Comparison of ENCODE assay signal across 1 cellular context in the genomic region with DNA sequence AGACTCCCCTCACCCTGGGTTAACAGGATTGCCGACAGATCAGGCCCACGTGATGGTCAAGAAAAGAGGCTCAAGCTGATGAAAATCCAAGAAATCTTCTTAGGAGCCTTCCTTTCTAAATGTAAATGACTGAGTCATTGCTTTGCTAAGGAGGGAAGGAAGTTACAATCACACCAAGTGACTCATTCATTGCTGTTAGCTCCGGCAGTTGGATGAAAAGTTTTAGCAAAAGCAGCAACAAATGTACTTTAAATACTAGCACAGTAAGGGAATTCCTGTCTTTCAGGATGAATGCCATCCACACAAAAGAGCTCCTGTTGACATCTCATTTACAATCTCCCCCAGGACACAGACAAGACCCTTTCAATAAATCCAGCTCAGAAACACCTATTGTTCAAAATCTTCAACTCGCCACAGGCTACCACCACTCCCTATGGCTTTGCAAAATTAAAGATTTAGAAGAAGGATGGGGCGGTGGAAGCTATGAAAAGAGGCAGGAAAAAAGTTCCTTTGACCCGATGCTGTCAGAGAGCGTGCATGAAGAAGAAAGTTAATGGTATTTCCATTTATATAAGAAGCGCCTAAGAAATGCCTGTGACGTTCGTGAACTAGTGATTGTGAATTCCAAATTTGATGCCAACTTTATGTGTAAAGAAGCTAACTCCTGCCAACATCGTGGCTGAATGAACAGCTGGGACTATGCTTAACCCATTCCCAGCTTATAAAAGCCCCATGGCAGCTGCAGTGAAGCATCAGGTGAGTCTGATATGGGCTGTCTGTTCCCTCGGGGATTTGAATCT.
A peak's percentile ranks its signal among the peaks of the same experiment; 100 is the strongest.
TF ChIP-seq lines count a peak whose summit lies in the region.

No MANE protein-coding gene starts in this region.

TF ChIP-seq in HepG2, 621 proteins besides CTCF, POLR2A, EP300 and RAD21 (continued from another document):
- TF ChIP-seq, protein P1, sequence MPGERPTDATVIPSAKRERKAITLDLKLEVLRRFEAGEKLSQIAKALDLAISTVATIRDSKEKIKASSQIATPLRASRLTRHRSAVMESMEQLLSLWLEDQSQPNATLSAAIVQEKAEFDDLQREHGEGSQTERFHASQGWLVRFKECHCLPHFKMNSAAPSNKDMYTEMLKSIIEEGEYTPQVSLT (CRISPR knock-in tag; IDR thresholded peaks at IDR 0.05; ENCODE audit: borderline replicate concordance, low read depth): no peak
- TF ChIP-seq ZNF547 (CRISPR knock-in tag; IDR thresholded peaks at IDR 0.05) (no peak), NR2F1 (CRISPR knock-in tag; IDR thresholded peaks at IDR 0.05) (no peak), SRY (CRISPR knock-in tag; IDR thresholded peaks at IDR 0.05) (no peak), IRX3 (CRISPR knock-in tag; IDR thresholded peaks at IDR 0.05; ENCODE audit: borderline replicate concordance, low read depth) (no peak), POLR2G (IDR thresholded peaks at IDR 0.05; ENCODE audit: low read depth, low read length) (peak; percentile 77), ZNF639 (CRISPR knock-in tag; conservative IDR thresholded peaks at IDR 0.05) (no peak), MLLT10 (CRISPR knock-in tag; IDR thresholded peaks at IDR 0.05) (no peak), ARHGAP35 (CRISPR knock-in tag; IDR thresholded peaks at IDR 0.05; ENCODE audit: borderline replicate concordance) (no peak), SIX4 (CRISPR knock-in tag; IDR thresholded peaks at IDR 0.05) (no peak), MEIS2 (CRISPR knock-in tag; IDR thresholded peaks at IDR 0.05) (no peak), ZNF691 (CRISPR knock-in tag; IDR thresholded peaks at IDR 0.05; ENCODE audit: borderline replicate concordance, low read depth) (no peak), MED8 (CRISPR knock-in tag; IDR thresholded peaks at IDR 0.05; ENCODE audit: insufficient replicate concordance) (no peak), SOX13 (IDR thresholded peaks at IDR 0.05) (no peak), SOX13 (CRISPR knock-in tag; conservative IDR thresholded peaks at IDR 0.05 in 1 of 2, IDR thresholded peaks at IDR 0.05 in 1 of 2) (peak in 1 of 2 experiments; percentile 43; a peak in 1 of 4 replicates), SIN3A (IDR thresholded peaks at IDR 0.05; ENCODE audit: borderline replicate concordance, low read depth, low read length) (no peak), MTA3 (CRISPR knock-in tag; IDR thresholded peaks at IDR 0.05) (no peak), ZFP1 (CRISPR knock-in tag; IDR thresholded peaks at IDR 0.05) (no peak), ZFX (CRISPR knock-in tag; IDR thresholded peaks at IDR 0.05; ENCODE audit: low read depth) (no peak), SETDB1 (CRISPR knock-in tag; IDR thresholded peaks at IDR 0.05; ENCODE audit: borderline replicate concordance) (no peak), ZFAT (CRISPR knock-in tag; conservative IDR thresholded peaks at IDR 0.05) (no peak), AGO2 (optimal IDR thresholded peaks at IDR 0.05; ENCODE audit: low read depth, low read length) (peak; percentile 36), MED1 (CRISPR knock-in tag; IDR thresholded peaks at IDR 0.05) (peak; percentile 75), MAFK (conservative IDR thresholded peaks at IDR 0.05 in 1 of 2, IDR thresholded peaks at IDR 0.05 in 1 of 2; ENCODE audit: low read length in 2 of 2) (peak in 1 of 2 experiments; percentile 10; a peak in 2 of 4 replicates), JARID2 (CRISPR knock-in tag; IDR thresholded peaks at IDR 0.05; ENCODE audit: insufficient replicate concordance) (no peak)
- TF ChIP-seq, protein P2, sequence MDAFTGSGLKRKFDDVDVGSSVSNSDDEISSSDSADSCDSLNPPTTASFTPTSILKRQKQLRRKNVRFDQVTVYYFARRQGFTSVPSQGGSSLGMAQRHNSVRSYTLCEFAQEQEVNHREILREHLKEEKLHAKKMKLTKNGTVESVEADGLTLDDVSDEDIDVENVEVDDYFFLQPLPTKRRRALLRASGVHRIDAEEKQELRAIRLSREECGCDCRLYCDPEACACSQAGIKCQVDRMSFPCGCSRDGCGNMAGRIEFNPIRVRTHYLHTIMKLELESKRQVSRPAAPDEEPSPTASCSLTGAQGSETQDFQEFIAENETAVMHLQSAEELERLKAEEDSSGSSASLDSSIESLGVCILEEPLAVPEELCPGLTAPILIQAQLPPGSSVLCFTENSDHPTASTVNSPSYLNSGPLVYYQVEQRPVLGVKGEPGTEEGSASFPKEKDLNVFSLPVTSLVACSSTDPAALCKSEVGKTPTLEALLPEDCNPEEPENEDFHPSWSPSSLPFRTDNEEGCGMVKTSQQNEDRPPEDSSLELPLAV (CRISPR knock-in tag; conservative IDR thresholded peaks at IDR 0.05; ENCODE audit: low read depth): no peak
- TF ChIP-seq, protein P3, sequence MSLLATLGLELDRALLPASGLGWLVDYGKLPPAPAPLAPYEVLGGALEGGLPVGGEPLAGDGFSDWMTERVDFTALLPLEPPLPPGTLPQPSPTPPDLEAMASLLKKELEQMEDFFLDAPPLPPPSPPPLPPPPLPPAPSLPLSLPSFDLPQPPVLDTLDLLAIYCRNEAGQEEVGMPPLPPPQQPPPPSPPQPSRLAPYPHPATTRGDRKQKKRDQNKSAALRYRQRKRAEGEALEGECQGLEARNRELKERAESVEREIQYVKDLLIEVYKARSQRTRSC (CRISPR knock-in tag; IDR thresholded peaks at IDR 0.05; ENCODE audit: low read depth): no peak
- TF ChIP-seq, protein P4, sequence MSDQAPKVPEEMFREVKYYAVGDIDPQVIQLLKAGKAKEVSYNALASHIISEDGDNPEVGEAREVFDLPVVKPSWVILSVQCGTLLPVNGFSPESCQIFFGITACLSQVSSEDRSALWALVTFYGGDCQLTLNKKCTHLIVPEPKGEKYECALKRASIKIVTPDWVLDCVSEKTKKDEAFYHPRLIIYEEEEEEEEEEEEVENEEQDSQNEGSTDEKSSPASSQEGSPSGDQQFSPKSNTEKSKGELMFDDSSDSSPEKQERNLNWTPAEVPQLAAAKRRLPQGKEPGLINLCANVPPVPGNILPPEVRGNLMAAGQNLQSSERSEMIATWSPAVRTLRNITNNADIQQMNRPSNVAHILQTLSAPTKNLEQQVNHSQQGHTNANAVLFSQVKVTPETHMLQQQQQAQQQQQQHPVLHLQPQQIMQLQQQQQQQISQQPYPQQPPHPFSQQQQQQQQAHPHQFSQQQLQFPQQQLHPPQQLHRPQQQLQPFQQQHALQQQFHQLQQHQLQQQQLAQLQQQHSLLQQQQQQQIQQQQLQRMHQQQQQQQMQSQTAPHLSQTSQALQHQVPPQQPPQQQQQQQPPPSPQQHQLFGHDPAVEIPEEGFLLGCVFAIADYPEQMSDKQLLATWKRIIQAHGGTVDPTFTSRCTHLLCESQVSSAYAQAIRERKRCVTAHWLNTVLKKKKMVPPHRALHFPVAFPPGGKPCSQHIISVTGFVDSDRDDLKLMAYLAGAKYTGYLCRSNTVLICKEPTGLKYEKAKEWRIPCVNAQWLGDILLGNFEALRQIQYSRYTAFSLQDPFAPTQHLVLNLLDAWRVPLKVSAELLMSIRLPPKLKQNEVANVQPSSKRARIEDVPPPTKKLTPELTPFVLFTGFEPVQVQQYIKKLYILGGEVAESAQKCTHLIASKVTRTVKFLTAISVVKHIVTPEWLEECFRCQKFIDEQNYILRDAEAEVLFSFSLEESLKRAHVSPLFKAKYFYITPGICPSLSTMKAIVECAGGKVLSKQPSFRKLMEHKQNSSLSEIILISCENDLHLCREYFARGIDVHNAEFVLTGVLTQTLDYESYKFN (CRISPR knock-in tag; conservative IDR thresholded peaks at IDR 0.05): no peak
- TF ChIP-seq, protein P5, sequence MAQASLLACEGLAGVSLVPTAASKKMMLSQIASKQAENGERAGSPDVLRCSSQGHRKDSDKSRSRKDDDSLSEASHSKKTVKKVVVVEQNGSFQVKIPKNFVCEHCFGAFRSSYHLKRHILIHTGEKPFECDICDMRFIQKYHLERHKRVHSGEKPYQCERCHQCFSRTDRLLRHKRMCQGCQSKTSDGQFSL (CRISPR knock-in tag; IDR thresholded peaks at IDR 0.05): no peak
